In genomic region chr2:186612555-186613440, GRCh38 we compare ENCODE assay signal across 1 cellular context.
TF ChIP-seq lines count a peak whose summit lies in the region.

No MANE protein-coding gene starts in this region.

TF ChIP-seq in H1, 55 proteins besides CTCF, POLR2A, EP300 and RAD21 (continued from another document):
- TF ChIP-seq, protein P1, sequence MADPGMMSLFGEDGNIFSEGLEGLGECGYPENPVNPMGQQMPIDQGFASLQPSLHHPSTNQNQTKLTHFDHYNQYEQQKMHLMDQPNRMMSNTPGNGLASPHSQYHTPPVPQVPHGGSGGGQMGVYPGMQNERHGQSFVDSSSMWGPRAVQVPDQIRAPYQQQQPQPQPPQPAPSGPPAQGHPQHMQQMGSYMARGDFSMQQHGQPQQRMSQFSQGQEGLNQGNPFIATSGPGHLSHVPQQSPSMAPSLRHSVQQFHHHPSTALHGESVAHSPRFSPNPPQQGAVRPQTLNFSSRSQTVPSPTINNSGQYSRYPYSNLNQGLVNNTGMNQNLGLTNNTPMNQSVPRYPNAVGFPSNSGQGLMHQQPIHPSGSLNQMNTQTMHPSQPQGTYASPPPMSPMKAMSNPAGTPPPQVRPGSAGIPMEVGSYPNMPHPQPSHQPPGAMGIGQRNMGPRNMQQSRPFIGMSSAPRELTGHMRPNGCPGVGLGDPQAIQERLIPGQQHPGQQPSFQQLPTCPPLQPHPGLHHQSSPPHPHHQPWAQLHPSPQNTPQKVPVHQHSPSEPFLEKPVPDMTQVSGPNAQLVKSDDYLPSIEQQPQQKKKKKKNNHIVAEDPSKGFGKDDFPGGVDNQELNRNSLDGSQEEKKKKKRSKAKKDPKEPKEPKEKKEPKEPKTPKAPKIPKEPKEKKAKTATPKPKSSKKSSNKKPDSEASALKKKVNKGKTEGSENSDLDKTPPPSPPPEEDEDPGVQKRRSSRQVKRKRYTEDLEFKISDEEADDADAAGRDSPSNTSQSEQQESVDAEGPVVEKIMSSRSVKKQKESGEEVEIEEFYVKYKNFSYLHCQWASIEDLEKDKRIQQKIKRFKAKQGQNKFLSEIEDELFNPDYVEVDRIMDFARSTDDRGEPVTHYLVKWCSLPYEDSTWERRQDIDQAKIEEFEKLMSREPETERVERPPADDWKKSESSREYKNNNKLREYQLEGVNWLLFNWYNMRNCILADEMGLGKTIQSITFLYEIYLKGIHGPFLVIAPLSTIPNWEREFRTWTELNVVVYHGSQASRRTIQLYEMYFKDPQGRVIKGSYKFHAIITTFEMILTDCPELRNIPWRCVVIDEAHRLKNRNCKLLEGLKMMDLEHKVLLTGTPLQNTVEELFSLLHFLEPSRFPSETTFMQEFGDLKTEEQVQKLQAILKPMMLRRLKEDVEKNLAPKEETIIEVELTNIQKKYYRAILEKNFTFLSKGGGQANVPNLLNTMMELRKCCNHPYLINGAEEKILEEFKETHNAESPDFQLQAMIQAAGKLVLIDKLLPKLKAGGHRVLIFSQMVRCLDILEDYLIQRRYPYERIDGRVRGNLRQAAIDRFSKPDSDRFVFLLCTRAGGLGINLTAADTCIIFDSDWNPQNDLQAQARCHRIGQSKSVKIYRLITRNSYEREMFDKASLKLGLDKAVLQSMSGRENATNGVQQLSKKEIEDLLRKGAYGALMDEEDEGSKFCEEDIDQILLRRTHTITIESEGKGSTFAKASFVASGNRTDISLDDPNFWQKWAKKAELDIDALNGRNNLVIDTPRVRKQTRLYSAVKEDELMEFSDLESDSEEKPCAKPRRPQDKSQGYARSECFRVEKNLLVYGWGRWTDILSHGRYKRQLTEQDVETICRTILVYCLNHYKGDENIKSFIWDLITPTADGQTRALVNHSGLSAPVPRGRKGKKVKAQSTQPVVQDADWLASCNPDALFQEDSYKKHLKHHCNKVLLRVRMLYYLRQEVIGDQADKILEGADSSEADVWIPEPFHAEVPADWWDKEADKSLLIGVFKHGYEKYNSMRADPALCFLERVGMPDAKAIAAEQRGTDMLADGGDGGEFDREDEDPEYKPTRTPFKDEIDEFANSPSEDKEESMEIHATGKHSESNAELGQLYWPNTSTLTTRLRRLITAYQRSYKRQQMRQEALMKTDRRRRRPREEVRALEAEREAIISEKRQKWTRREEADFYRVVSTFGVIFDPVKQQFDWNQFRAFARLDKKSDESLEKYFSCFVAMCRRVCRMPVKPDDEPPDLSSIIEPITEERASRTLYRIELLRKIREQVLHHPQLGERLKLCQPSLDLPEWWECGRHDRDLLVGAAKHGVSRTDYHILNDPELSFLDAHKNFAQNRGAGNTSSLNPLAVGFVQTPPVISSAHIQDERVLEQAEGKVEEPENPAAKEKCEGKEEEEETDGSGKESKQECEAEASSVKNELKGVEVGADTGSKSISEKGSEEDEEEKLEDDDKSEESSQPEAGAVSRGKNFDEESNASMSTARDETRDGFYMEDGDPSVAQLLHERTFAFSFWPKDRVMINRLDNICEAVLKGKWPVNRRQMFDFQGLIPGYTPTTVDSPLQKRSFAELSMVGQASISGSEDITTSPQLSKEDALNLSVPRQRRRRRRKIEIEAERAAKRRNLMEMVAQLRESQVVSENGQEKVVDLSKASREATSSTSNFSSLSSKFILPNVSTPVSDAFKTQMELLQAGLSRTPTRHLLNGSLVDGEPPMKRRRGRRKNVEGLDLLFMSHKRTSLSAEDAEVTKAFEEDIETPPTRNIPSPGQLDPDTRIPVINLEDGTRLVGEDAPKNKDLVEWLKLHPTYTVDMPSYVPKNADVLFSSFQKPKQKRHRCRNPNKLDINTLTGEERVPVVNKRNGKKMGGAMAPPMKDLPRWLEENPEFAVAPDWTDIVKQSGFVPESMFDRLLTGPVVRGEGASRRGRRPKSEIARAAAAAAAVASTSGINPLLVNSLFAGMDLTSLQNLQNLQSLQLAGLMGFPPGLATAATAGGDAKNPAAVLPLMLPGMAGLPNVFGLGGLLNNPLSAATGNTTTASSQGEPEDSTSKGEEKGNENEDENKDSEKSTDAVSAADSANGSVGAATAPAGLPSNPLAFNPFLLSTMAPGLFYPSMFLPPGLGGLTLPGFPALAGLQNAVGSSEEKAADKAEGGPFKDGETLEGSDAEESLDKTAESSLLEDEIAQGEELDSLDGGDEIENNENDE (IDR thresholded peaks at IDR 0.05; ENCODE audit: insufficient replicate concordance, low read length), result no peak
- TF ChIP-seq, protein P2, sequence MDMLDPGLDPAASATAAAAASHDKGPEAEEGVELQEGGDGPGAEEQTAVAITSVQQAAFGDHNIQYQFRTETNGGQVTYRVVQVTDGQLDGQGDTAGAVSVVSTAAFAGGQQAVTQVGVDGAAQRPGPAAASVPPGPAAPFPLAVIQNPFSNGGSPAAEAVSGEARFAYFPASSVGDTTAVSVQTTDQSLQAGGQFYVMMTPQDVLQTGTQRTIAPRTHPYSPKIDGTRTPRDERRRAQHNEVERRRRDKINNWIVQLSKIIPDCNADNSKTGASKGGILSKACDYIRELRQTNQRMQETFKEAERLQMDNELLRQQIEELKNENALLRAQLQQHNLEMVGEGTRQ (IDR thresholded peaks at IDR 0.05; ENCODE audit: low read length), result no peak
- TF ChIP-seq NANOG (IDR thresholded peaks at IDR 0.05; ENCODE audit: insufficient read depth, low read depth, low read length, poor library complexity, severe bottlenecking) (no peak), RXRA (IDR thresholded peaks at IDR 0.05; ENCODE audit: insufficient read depth, low read depth, low read length) (no peak), CBX8 (IDR thresholded peaks at IDR 0.05; ENCODE audit: borderline replicate concordance, low read depth, low read length) (no peak), SAP30 (IDR thresholded peaks at IDR 0.05; ENCODE audit: insufficient read depth, insufficient replicate concordance, low read length) (no peak), JUND (IDR thresholded peaks at IDR 0.05; ENCODE audit: low read length) (no peak), CEBPB (IDR thresholded peaks at IDR 0.05; ENCODE audit: low read depth, low read length) (no peak), TBP (IDR thresholded peaks at IDR 0.05; ENCODE audit: low read depth, low read length) (no peak), CHD2 (IDR thresholded peaks at IDR 0.05; ENCODE audit: low read length) (no peak), CREB1 (IDR thresholded peaks at IDR 0.05) (no peak), CHD1 (IDR thresholded peaks at IDR 0.05; ENCODE audit: low read depth, low read length) (no peak)
- TF ChIP-seq, protein P3, sequence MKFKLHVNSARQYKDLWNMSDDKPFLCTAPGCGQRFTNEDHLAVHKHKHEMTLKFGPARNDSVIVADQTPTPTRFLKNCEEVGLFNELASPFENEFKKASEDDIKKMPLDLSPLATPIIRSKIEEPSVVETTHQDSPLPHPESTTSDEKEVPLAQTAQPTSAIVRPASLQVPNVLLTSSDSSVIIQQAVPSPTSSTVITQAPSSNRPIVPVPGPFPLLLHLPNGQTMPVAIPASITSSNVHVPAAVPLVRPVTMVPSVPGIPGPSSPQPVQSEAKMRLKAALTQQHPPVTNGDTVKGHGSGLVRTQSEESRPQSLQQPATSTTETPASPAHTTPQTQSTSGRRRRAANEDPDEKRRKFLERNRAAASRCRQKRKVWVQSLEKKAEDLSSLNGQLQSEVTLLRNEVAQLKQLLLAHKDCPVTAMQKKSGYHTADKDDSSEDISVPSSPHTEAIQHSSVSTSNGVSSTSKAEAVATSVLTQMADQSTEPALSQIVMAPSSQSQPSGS (IDR thresholded peaks at IDR 0.05; ENCODE audit: low read length), result no peak
- TF ChIP-seq, protein P4, sequence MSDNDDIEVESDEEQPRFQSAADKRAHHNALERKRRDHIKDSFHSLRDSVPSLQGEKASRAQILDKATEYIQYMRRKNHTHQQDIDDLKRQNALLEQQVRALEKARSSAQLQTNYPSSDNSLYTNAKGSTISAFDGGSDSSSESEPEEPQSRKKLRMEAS (IDR thresholded peaks at IDR 0.05), result no peak
